Comparison of ENCODE assay signal across 10 cellular contexts in genomic region chr22:46263208-46263575, GRCh38. TPM values are rescaled to one million over a fixed set of nuclear protein-coding genes. Genes with fewer than 3 reads are reported as not detected.
DNase-seq lines count a peak whose midpoint lies in the region; ATAC-seq and TF ChIP-seq lines count a peak whose summit lies in the region.
"Had no signal": no experiment of that assay in that cellular context is flagged by ENCODE, and none has a peak within 500 bp of the region (broad histone marks: within the 10 kb centered on the region; RNA-seq: fewer than 3 reads in every experiment).

TSS of gene PKDREJ (minus strand) at chr22:46263343. CDS start at chr22:46263322, 21 bp downstream.

- no peaks in the 10 kb centered on the region for H3K36me3 ChIP-seq in left ventricle myocardium inferior
- H3K36me3 ChIP-seq in right atrium auricular region: no peaks in the 10 kb centered on the region
- no peaks in the 10 kb centered on the region for H3K36me3 ChIP-seq in vagina

- no peak for ATAC-seq in left cardiac atrium
- ATAC-seq in omental fat pad (ENCODE audit: low FRiP score): peak; percentile 11
- no peak for ATAC-seq in GM18498 (IDR thresholded peaks at IDR 0.05; ENCODE audit: unreplicated experiment)
- no peak for ATAC-seq in HG02763 (IDR thresholded peaks at IDR 0.05; ENCODE audit: unreplicated experiment)

- DNase-seq in left ventricle myocardium inferior (no peak), left cardiac atrium (no peak), right atrium auricular region (ENCODE audit: low spot score) (no peak), omental fat pad (ENCODE audit: low spot score) (no peak), vagina (ENCODE audit: extremely low spot score in 2 of 2) (no peak)
- DNase-seq in effector CD4-positive, alpha-beta T cell: no peak
- DNase-seq: NCI-H226 had no signal

- TF ChIP-seq POLR2A in vagina (IDR thresholded peaks at IDR 0.05): no peak

- H3K4me3 ChIP-seq in left ventricle myocardium inferior (peak within 1 kb of the TSS; percentile 51), right atrium auricular region (peak within 1 kb of the TSS; percentile 18 to 41), vagina (peak within 1 kb of the TSS; percentile 33 to 54)

- intact Hi-C loops in left ventricle myocardium inferior (cut with micrococcal nuclease) (no loop called here), left cardiac atrium (cut with DNase I) (no loop called here), vagina (cut with DNase I) (loop anchor here (10.0 kb wide), 2 partner anchors 108 to 138 kb away; partner anchors contain the start of gene PPARA)

- peaks cover 23% of the 10 kb centered on the region for H3K4me1 ChIP-seq in left ventricle myocardium inferior
- peaks cover 0 to 11% of the 10 kb centered on the region in 2 donors for H3K4me1 ChIP-seq in right atrium auricular region
- peaks cover 12% of the 10 kb centered on the region for H3K4me1 ChIP-seq in vagina

- no peaks in the 10 kb centered on the region for H3K27me3 ChIP-seq in left ventricle myocardium inferior (ENCODE audit: low read depth)
- H3K27me3 ChIP-seq in right atrium auricular region: no peaks in the 10 kb centered on the region
- no peaks in the 10 kb centered on the region for H3K27me3 ChIP-seq in vagina

- H3K27ac ChIP-seq in left ventricle myocardium inferior (replicated peaks) (no peak within 1 kb of the TSS), right atrium auricular region (no peak within 1 kb of the TSS), vagina (no peak within 1 kb of the TSS)

- TF ChIP-seq CTCF in left ventricle myocardium inferior (IDR thresholded peaks at IDR 0.05; ENCODE audit: borderline replicate concordance) (no peak), right atrium auricular region (IDR thresholded peaks at IDR 0.05) (no peak), omental fat pad (IDR thresholded peaks at IDR 0.05) (no peak), vagina (IDR thresholded peaks at IDR 0.05) (no peak)

- no peaks in the 10 kb centered on the region for H3K9me3 ChIP-seq in left ventricle myocardium inferior (replicated peaks)
- H3K9me3 ChIP-seq in right atrium auricular region: no peaks in the 10 kb centered on the region
- no peaks in the 10 kb centered on the region for H3K9me3 ChIP-seq in vagina

RNA-seq across cellular contexts. Expression of gene PKDREJ, which starts in this region (rescaled TPM):
- total RNA-seq in left ventricle myocardium inferior: 0.08 TPM
- total RNA-seq in left cardiac atrium: under 1 TPM; 0.12 to 0.13 TPM
- total RNA-seq in right atrium auricular region: under 1 TPM; 0.04 to 0.07 TPM
- total RNA-seq in omental fat pad: under 1 TPM in 1 of 4 donors, not detected in 3; 0.09 TPM
- total RNA-seq in vagina: not detected
- total RNA-seq: H4 had no signal

Comparison
In these comparisons a context has a peak if more than half of its experiments do, and no peak if none do; other contexts are left out.
1. Peak in ATAC-seq in omental fat pad; RNA of the gene not detected or under 1 TPM.